ENCODE assay signal across 9 cellular contexts in the genomic region with DNA sequence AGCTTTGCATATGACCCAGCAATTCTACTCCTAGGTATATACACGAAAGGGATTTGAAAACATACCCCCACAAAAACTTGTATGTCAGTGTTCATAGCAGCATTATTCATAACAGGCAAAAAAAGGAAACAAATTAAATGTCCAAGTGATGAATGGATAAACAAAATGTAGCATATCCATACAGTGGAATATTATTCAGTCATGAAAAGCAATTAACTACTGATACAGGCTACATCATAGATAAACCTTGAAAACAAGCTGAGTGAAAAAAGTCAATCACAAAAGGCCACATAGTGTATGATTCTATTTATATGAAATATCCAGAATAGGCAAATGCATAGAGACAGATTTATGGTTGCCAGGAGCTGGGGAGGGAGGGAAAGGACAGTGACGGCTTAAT. TPM values are rescaled to one million over a fixed set of nuclear protein-coding genes. Genes with fewer than 3 reads are reported as not detected.
DNase-seq lines count a peak whose midpoint lies in the region; ATAC-seq and TF ChIP-seq lines count a peak whose summit lies in the region.
"Had no signal": no experiment of that assay in that cellular context is flagged by ENCODE, and none has a peak within 500 bp of the region (broad histone marks: within the 10 kb centered on the region; RNA-seq: fewer than 3 reads in every experiment).

No MANE protein-coding gene starts in this region.

- H3K4me3 Mint-ChIP-seq in MCF 10A (ENCODE audit: unreplicated experiment), result peak overlapping the region; percentile 91
- peak overlapping the region; percentile 95 to 98 for H3K4me3 Mint-ChIP-seq in stimulated activated naive B cell treated with anti-CD40 and anti-IgM and Interleukin-4, amounts not matched to agents 10 μg/mL and 1 μg/mL and 100 μg/mL, for 72 hours

- no peaks in the 10 kb centered on the region for H3K9me3 Mint-ChIP-seq in MCF 10A (ENCODE audit: unreplicated experiment)
- H3K9me3 Mint-ChIP-seq in stimulated activated naive B cell treated with anti-CD40 and anti-IgM and Interleukin-4, amounts not matched to agents 10 μg/mL and 1 μg/mL and 100 μg/mL, for 72 hours, result no peaks in the 10 kb centered on the region

- no peak for ATAC-seq in stimulated activated naive B cell treated with anti-CD40 and anti-IgM and Interleukin-4, amounts not matched to agents 10 μg/mL and 1 μg/mL and 100 μg/mL, for 72 hours (replicated peaks)
- ATAC-seq in HG03039 (IDR thresholded peaks at IDR 0.05; ENCODE audit: unreplicated experiment), result no peak

- CTCF ChIA-PET in MCF 10A (lab: Yijun Ruan, JAX), result interaction anchor here (0.7 to 2.2 kb wide), 5 partner anchors 9 to 106 kb away, joined by 3 to 17 read pairs (median 4); a partner anchor contains a TSS

- DNase-seq in MCF 10A (ENCODE audit: unreplicated experiment) (no peak), breast epithelium (ENCODE audit: low spot score in 2 of 2) (no peak), WERI-Rb-1 (no peak), foreskin fibroblast (no peak), 8988T (no peak)
- DNase-seq in stimulated activated naive B cell treated with anti-CD40 and anti-IgM and Interleukin-4, amounts not matched to agents 10 μg/mL and 1 μg/mL and 100 μg/mL, for 72 hours, result no peak
- DNase-seq in activated effector memory CD4-positive, alpha-beta T cell treated with Interleukin-2 at 50 U/mL for 16 hours, result no peak

- no peaks in the 10 kb centered on the region for H3K27me3 ChIP-seq in breast epithelium
- no peaks in the 10 kb centered on the region for H3K27me3 ChIP-seq in WERI-Rb-1 (ENCODE audit: insufficient read depth, low read depth, severe bottlenecking)
- H3K27me3 ChIP-seq: ovary had no signal

- peak overlapping the region; percentile 97 for H3K27ac Mint-ChIP-seq in MCF 10A (ENCODE audit: low read depth, unreplicated experiment)
- peak overlapping the region; percentile 100 for H3K27ac Mint-ChIP-seq in stimulated activated naive B cell treated with anti-CD40 and anti-IgM and Interleukin-4, amounts not matched to agents 10 μg/mL and 1 μg/mL and 100 μg/mL, for 72 hours

- H3K4me1 Mint-ChIP-seq in MCF 10A (ENCODE audit: insufficient read depth, unreplicated experiment), result peaks cover 12% of the 10 kb centered on the region
- H3K4me1 Mint-ChIP-seq in stimulated activated naive B cell treated with anti-CD40 and anti-IgM and Interleukin-4, amounts not matched to agents 10 μg/mL and 1 μg/mL and 100 μg/mL, for 72 hours, result peaks cover 15 to 19% of the 10 kb centered on the region in 2 donors

- peaks cover 26% of the 10 kb centered on the region for H3K36me3 Mint-ChIP-seq in MCF 10A (ENCODE audit: insufficient read depth, unreplicated experiment)
- H3K36me3 Mint-ChIP-seq in stimulated activated naive B cell treated with anti-CD40 and anti-IgM and Interleukin-4, amounts not matched to agents 10 μg/mL and 1 μg/mL and 100 μg/mL, for 72 hours, result peaks cover 13 to 31% of the 10 kb centered on the region in 2 donors

- intact Hi-C loops in MCF 10A (cut with micrococcal nuclease), result no loop called here
- intact Hi-C loops in breast epithelium (cut with DNase I; ENCODE audit: low total_unique reads), result no loop called here

- no TSS peak for BruUV-seq in MCF 10A (replicated peaks; lab: Mats Ljungman, UMichigan)

- POLR2A ChIA-PET in MCF 10A (lab: Yijun Ruan, JAX), result interaction anchor here (1.4 to 5.9 kb wide), 6 partner anchors 8 to 106 kb away, joined by 4 to 54 read pairs (median 7); a partner anchor contains a TSS

- TF ChIP-seq CTCF in MCF 10A (IDR thresholded peaks at IDR 0.05; ENCODE audit: unreplicated experiment), result no peak
- no peak for TF ChIP-seq CTCF in breast epithelium (IDR thresholded peaks at IDR 0.05)
- no peak for TF ChIP-seq CTCF in WERI-Rb-1 (IDR thresholded peaks at IDR 0.05; ENCODE audit: low read depth, low read length)
- no peak for TF ChIP-seq CTCF in foreskin fibroblast (IDR thresholded peaks at IDR 0.05; ENCODE audit: low read depth, low read length)

- H3K4me1 ChIP-seq in breast epithelium, result peaks cover 4 to 14% of the 10 kb centered on the region in 2 donors

- TF ChIP-seq POLR2A in breast epithelium (IDR thresholded peaks at IDR 0.05), result no peak

- H3K27me3 Mint-ChIP-seq in MCF 10A (ENCODE audit: insufficient read depth, unreplicated experiment), result no peaks in the 10 kb centered on the region
- H3K27me3 Mint-ChIP-seq in stimulated activated naive B cell treated with anti-CD40 and anti-IgM and Interleukin-4, amounts not matched to agents 10 μg/mL and 1 μg/mL and 100 μg/mL, for 72 hours, result no peaks in the 10 kb centered on the region

- H3K27ac ChIP-seq in breast epithelium (no peak overlapping the region), WERI-Rb-1 (peak overlapping the region; percentile 96)

- no peaks in the 10 kb centered on the region for H3K9me3 ChIP-seq in breast epithelium
- H3K9me3 ChIP-seq in WERI-Rb-1 (ENCODE audit: severe bottlenecking), result no peaks in the 10 kb centered on the region
- H3K9me3 ChIP-seq: ovary had no signal

- peaks cover 5% of the 10 kb centered on the region for H3K36me3 ChIP-seq in breast epithelium
- H3K36me3 ChIP-seq in WERI-Rb-1, result peaks cover 48% of the 10 kb centered on the region
- H3K36me3 ChIP-seq: ovary had no signal

- H3K4me3 ChIP-seq in breast epithelium (no peak overlapping the region), WERI-Rb-1 (ENCODE audit: low read depth, low read length) (peak overlapping the region; percentile 83), foreskin fibroblast (ENCODE audit: low read depth in 1 of 2, low read length in 2 of 2) (peak overlapping the region; percentile 94 to 96)

RNA-seq across cellular contexts. Expression of a gene that starts 0.7 kb away (rescaled TPM):
- total RNA-seq in MCF 10A (2022) (6.0 and 6.7 TPM in 2 replicates), breast epithelium (1 to 10 TPM in 1 of 3 donors, under 1 TPM in 2; 0.29 to 2.0 (median 0.64) TPM)

RNA-seq across cellular contexts. Expression of a gene that starts 0.7 kb away (rescaled TPM):
- total RNA-seq in MCF 10A (2022) (57.2 and 71.5 TPM in 2 replicates), breast epithelium (10 to 100 TPM; 46.0 to 64.9 (median 49.1) TPM)

RNA-seq across cellular contexts. Expression of a gene that starts 23.6 kb away (rescaled TPM):
- total RNA-seq in MCF 10A (2022) (306 and 344 TPM in 2 replicates), breast epithelium (10 to 100 TPM; 42.1 to 72.8 (median 54.0) TPM)

RNA-seq across cellular contexts. Expression of a gene that starts 27.8 kb away (rescaled TPM):
- total RNA-seq in MCF 10A (2022) (9.6 and 14.0 TPM in 2 replicates), breast epithelium (10 to 100 TPM; 13.6 to 27.5 (median 24.4) TPM)

RNA-seq across cellular contexts. Expression of a gene that starts 52.3 kb away (rescaled TPM):
- total RNA-seq in MCF 10A (2022) (10.5 and 17.8 TPM in 2 replicates), breast epithelium (10 to 100 TPM; 19.4 to 95.4 (median 86.3) TPM)

Comparison
In these comparisons a context has a peak if more than half of its experiments do, and no peak if none do; other contexts are left out.
1. H3K4me3 ChIP-seq: peak in WERI-Rb-1 (single experiment) and foreskin fibroblast (2 of 2); none in breast epithelium (0 of 3).